Comparison of ENCODE assay signal across 1 cellular context in the genomic region with DNA sequence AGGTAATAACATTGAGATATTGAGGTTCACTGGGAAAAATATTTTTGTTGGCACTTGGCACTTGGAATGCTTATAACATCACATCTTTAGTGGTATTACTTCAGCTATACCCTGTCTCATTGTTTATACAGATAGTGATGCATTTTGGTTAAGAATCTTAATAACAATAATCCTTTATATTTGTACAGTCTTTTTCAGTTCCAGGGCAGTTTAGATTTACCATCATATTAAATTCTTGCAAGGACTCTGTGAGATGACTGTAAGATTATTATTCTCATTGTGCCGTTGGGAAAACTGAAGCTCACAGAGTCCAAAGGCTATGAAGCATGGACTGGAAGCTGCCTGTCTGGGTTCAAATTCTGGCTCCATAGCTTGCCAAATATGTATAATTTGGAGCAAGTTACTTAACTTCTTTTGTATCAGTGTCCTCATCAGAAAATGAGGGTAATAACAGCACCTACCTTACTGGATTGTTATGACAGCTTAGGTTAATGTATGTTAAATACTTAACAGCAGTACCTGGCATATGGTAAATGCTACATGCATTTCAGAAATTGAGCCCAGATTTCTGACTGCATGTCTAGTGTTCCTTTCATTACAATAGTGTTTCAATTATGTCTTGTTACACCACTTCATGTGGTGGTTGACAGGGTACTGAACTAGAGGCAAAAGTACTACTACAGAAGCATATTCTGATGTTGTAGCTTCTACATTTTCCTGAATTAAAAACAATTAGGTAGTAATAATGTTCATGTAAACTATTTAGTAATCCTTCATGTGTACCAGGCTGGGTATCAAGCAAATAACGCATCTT.
TF ChIP-seq lines count a peak whose summit lies in the region.

No MANE protein-coding gene starts in this region.

TF ChIP-seq in SK-N-SH, 30 proteins besides CTCF, POLR2A, EP300 and RAD21:
- TF ChIP-seq, protein P1, sequence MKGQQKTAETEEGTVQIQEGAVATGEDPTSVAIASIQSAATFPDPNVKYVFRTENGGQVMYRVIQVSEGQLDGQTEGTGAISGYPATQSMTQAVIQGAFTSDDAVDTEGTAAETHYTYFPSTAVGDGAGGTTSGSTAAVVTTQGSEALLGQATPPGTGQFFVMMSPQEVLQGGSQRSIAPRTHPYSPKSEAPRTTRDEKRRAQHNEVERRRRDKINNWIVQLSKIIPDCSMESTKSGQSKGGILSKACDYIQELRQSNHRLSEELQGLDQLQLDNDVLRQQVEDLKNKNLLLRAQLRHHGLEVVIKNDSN (IDR thresholded peaks at IDR 0.05; ENCODE audit: borderline replicate concordance, low read depth) = no peak
- TF ChIP-seq GABPA (IDR thresholded peaks at IDR 0.05; ENCODE audit: low read depth) (no peak), EZH2phosphoT487 (IDR thresholded peaks at IDR 0.05; ENCODE audit: borderline replicate concordance, low read depth) (no peak), NRF1 (IDR thresholded peaks at IDR 0.05; ENCODE audit: low read depth, low read length) (no peak), YY1 (IDR thresholded peaks at IDR 0.05; ENCODE audit: low read depth) (no peak), MXI1 (IDR thresholded peaks at IDR 0.05; ENCODE audit: low read depth, low read length) (no peak), FOXJ3 (CRISPR knock-in tag; IDR thresholded peaks at IDR 0.05) (no peak), GATA2 (CRISPR knock-in tag; IDR thresholded peaks at IDR 0.05) (no peak), RCOR1 (IDR thresholded peaks at IDR 0.05; ENCODE audit: low read length) (no peak), RXRA (IDR thresholded peaks at IDR 0.05; ENCODE audit: borderline replicate concordance, low read depth) (no peak), CHD2 (IDR thresholded peaks at IDR 0.05; ENCODE audit: low read length, partially characterized antibody) (no peak)
- TF ChIP-seq, protein P2, sequence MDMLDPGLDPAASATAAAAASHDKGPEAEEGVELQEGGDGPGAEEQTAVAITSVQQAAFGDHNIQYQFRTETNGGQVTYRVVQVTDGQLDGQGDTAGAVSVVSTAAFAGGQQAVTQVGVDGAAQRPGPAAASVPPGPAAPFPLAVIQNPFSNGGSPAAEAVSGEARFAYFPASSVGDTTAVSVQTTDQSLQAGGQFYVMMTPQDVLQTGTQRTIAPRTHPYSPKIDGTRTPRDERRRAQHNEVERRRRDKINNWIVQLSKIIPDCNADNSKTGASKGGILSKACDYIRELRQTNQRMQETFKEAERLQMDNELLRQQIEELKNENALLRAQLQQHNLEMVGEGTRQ (IDR thresholded peaks at IDR 0.05; ENCODE audit: borderline replicate concordance, low read depth, low read length) = no peak
TF ChIP-seq in SK-N-SH: peak in this region for 0.
